In the genomic region with DNA sequence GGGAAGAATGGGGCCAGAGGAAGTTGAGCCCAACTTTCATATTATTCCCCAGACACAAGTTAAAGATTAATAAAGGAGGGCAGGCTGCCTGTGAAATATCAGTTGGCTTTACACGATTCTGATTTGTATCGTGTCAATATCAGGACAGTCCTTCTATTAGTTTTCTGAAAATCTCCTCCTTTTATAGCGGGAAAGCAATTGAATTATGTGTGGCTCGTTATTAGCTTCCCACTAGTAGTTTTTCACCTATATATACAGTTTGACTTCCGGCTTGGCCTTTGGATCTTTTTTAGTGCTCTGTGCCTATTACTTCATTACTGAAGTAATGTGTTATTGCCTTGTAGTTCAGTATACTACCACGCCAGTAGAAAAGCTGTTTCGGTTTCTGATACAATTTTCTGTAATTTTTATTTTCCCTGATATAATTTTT, we compare ENCODE assay signal across 9 cellular contexts. TPM values are rescaled to one million over a fixed set of nuclear protein-coding genes. Genes with fewer than 3 reads are reported as not detected.
A peak's percentile ranks its signal among the peaks of the same experiment; 100 is the strongest.
DNase-seq lines count a peak whose midpoint lies in the region; ATAC-seq and TF ChIP-seq lines count a peak whose summit lies in the region.
"Had no signal": no experiment of that assay in that cellular context is flagged by ENCODE, and none has a peak within 500 bp of the region (broad histone marks: within the 10 kb centered on the region; RNA-seq: fewer than 3 reads in every experiment).

No MANE protein-coding gene starts in this region.

- H3K36me3 ChIP-seq in RWPE2 (ENCODE audit: low read depth) (peaks cover 58% of the 10 kb centered on the region), psoas muscle (ENCODE audit: insufficient read depth in 1 of 2, low read depth in 1 of 2) (peaks cover 0 to 18% of the 10 kb centered on the region in 2 donors)

- no peak for TF ChIP-seq CTCF in GM12875 (IDR thresholded peaks at IDR 0.05; ENCODE audit: borderline replicate concordance, insufficient read depth, low read depth, low read length)
- no peak for TF ChIP-seq CTCF in RWPE2 (IDR thresholded peaks at IDR 0.05; ENCODE audit: poor library complexity, severe bottlenecking)
- no peak for TF ChIP-seq CTCF in fibroblast of pulmonary artery (IDR thresholded peaks at IDR 0.05; ENCODE audit: low read length, missing control alignments)
- no peak for TF ChIP-seq CTCF in psoas muscle (IDR thresholded peaks at IDR 0.05)

- peaks cover 48% of the 10 kb centered on the region for H3K4me1 ChIP-seq in RWPE2 (ENCODE audit: insufficient read depth, poor library complexity, severe bottlenecking)
- H3K4me1 ChIP-seq in psoas muscle = peaks cover 5% of the 10 kb centered on the region

- H3K9me3 ChIP-seq in RWPE2 (ENCODE audit: severe bottlenecking) = no peaks in the 10 kb centered on the region
- no peaks in the 10 kb centered on the region for H3K9me3 ChIP-seq in psoas muscle

- peak overlapping the region; percentile 82 for H3K27ac ChIP-seq in RWPE2 (ENCODE audit: poor library complexity, severe bottlenecking)
- peak overlapping the region; percentile 99 for H3K27ac ChIP-seq in psoas muscle

- 21 to 36% (median 25%) methylated on average over 7 of the region's 7 CpGs for WGBS in psoas muscle, 3 donors

- DNase-seq in RWPE2 (ENCODE audit: low spot score) (no peak), fibroblast of pulmonary artery (ENCODE audit: low read depth) (no peak), psoas muscle (no peak), T-helper 9 cell (no peak)
- DNase-seq: activated CD4-positive, alpha-beta T cell treated with anti-CD3 and anti-CD28 coated beads, Interleukin-2, amount 10 ng/mL, durations not matched to agents 24 days and 14 days had no signal

- intact Hi-C loops in psoas muscle (cut with DNase I) = loop anchor here (2.0 to 5.0 kb wide), 2 partner anchors 43 to 129 kb away; no protein-coding TSS in a partner anchor

- peak; percentile 4; the same call in 1 of the 3 replicates for ATAC-seq in RWPE2 (ENCODE audit: low read depth)
- ATAC-seq in psoas muscle = no peak
- ATAC-seq in GM21723 (IDR thresholded peaks at IDR 0.05; ENCODE audit: unreplicated experiment) = no peak
- no peak for ATAC-seq in GM21381 (IDR thresholded peaks at IDR 0.05; ENCODE audit: unreplicated experiment)
- no peak for ATAC-seq in GM18519 (IDR thresholded peaks at IDR 0.05; ENCODE audit: low FRiP score, unreplicated experiment)

- peak overlapping the region; percentile 98 for H3K4me3 ChIP-seq in GM12875 (ENCODE audit: low read depth, low read length)
- H3K4me3 ChIP-seq in RWPE2 (ENCODE audit: severe bottlenecking) = peak overlapping the region; percentile 98
- H3K4me3 ChIP-seq in fibroblast of pulmonary artery (replicated peaks; ENCODE audit: low read depth, low read length) = peak overlapping the region; percentile 87
- peak overlapping the region; percentile 97 for H3K4me3 ChIP-seq in psoas muscle

- H3K27me3 ChIP-seq in RWPE2 (ENCODE audit: insufficient read depth, poor library complexity, severe bottlenecking) (no peaks in the 10 kb centered on the region), psoas muscle (ENCODE audit: insufficient read depth in 3 of 3, low read length in 2 of 3) (no peaks in the 10 kb centered on the region)

RNA-seq across cellular contexts. Expression of a gene that starts 1.8 kb away (rescaled TPM):
- 100 to 1,000 TPM; 459 to 840 (median 509) TPM for total RNA-seq in psoas muscle
- 100 to 1,000 TPM; 215 to 533 (median 426) TPM for polyA plus RNA-seq in psoas muscle
